Comparison of ENCODE assay signal across 20 cellular contexts in genomic region chr18:26004827-26005226, GRCh38.
DNase-seq lines count a peak whose midpoint lies in the region; ATAC-seq, FAIRE-seq and TF ChIP-seq lines count a peak whose summit lies in the region.
"Had no signal": no experiment of that assay in that cellular context is flagged by ENCODE, and none has a peak within 500 bp of the region (broad histone marks: within the 10 kb centered on the region; RNA-seq: fewer than 3 reads in every experiment).

No MANE protein-coding gene starts in this region.

- H3K23ac ChIP-seq in trophoblast cell (ENCODE audit: low read length), result no peak overlapping the region

- H2BK5ac ChIP-seq in trophoblast cell (ENCODE audit: low read depth, low read length, poor library complexity), result no peak overlapping the region

- in situ Hi-C loops in GM12878 (cut with MboI), result no loop called here

- H3K9ac ChIP-seq in GM12878 (ENCODE audit: control insufficient read depth, insufficient read depth, low read length) (no peak overlapping the region), trophoblast cell (ENCODE audit: low read length) (no peak overlapping the region)

- H2BK12ac ChIP-seq in trophoblast cell (ENCODE audit: low read length), result no peak overlapping the region

- H3K18ac ChIP-seq in trophoblast cell (ENCODE audit: low read length), result no peak overlapping the region

- H2AFZ ChIP-seq in GM12878 (ENCODE audit: control insufficient read depth, low read depth, low read length) (no peak overlapping the region), trophoblast cell (ENCODE audit: insufficient read depth, low read length, poor library complexity) (no peak overlapping the region)

- no peak for ATAC-seq in GM12878
- ATAC-seq: SK-N-SH treated with all-trans-retinoic acid at 6 μM for 48 hours had no signal

- no peak overlapping the region for H4K8ac ChIP-seq in trophoblast cell (ENCODE audit: low read depth, low read length)

- TF ChIP-seq EP300 in GM12878 (IDR thresholded peaks at IDR 0.05; ENCODE audit: borderline replicate concordance in 1 of 2, control insufficient read depth in 1 of 2, low read depth in 2 of 2, low read length in 2 of 2), result no peak

- H3K4ac ChIP-seq in trophoblast cell (ENCODE audit: low read depth, low read length), result no peak overlapping the region

- H3K4me1 ChIP-seq in GM12878 (ENCODE audit: control insufficient read depth, insufficient read depth, low read length) (no peaks in the 10 kb centered on the region), trophoblast cell (ENCODE audit: control insufficient read depth in 1 of 2, insufficient read depth in 2 of 2, low read length in 2 of 2) (no peaks in the 10 kb centered on the region)
- H3K4me1 ChIP-seq: Caco-2, Peyer's patch had no signal

- H3K14ac ChIP-seq in trophoblast cell (ENCODE audit: low read length), result no peak overlapping the region

- H4K20me1 ChIP-seq in GM12878 (ENCODE audit: control insufficient read depth, insufficient read depth), result no peaks in the 10 kb centered on the region

- no peak for TF ChIP-seq RAD21 in GM12878 (IDR thresholded peaks at IDR 0.05; ENCODE audit: insufficient read depth, low read depth, low read length)

- CTCF ChIA-PET in GM12878 (lab: Yijun Ruan, JAX), result interaction anchor here (0.6 to 1.3 kb wide), 3 partner anchors 9 to 376 kb away, joined by 3 to 4 read pairs (median 4); no protein-coding TSS in a partner anchor

- no peaks in the 10 kb centered on the region for H3K36me3 ChIP-seq in GM12878 (ENCODE audit: control insufficient read depth in 2 of 2, insufficient read depth in 2 of 2, low read length in 1 of 2)
- H3K36me3 ChIP-seq in trophoblast cell (ENCODE audit: control insufficient read depth in 1 of 2, insufficient read depth in 2 of 2, low read length in 2 of 2), result peaks cover 0 to 2% of the 10 kb centered on the region in 2 experiments
- H3K36me3 ChIP-seq: Peyer's patch had no signal

- H3K27me3 ChIP-seq in GM12878 (replicated peaks in 1 of 2; ENCODE audit: control insufficient read depth in 2 of 2, insufficient read depth in 2 of 2, low read length in 1 of 2), result no peaks in the 10 kb centered on the region
- no peaks in the 10 kb centered on the region for H3K27me3 ChIP-seq in trophoblast cell (ENCODE audit: insufficient read depth, low read length)
- H3K27me3 ChIP-seq: Peyer's patch had no signal

- H3K4me2 ChIP-seq in GM12878 (ENCODE audit: control insufficient read depth, insufficient read depth), result no peak overlapping the region
- H3K4me2 ChIP-seq in trophoblast cell (ENCODE audit: low read length), result no peak overlapping the region

- H2BK120ac ChIP-seq in trophoblast cell (ENCODE audit: insufficient read depth, low read length, poor library complexity), result no peak overlapping the region

- BruUV-seq in GM12878 (replicated peaks; lab: Mats Ljungman, UMichigan), result no TSS peak

- intact Hi-C loops in GM12878 (cut with micrococcal nuclease; ENCODE audit: unreplicated experiment), result no loop called here

- DNase-seq in NCI-H345 (lab: John Stamatoyannopoulos, UW) (peak; percentile 3), NCI-H345 treated with DMSO at 0.1 percent for 48 hours (lab: John Stamatoyannopoulos, UW; ENCODE audit: unreplicated experiment) (no peak), LHCN-M2 (ENCODE audit: low read depth) (peak; percentile 26), GM12878 (ENCODE audit: low read depth, low spot score) (no peak), renal cortical epithelial cell (ENCODE audit: low read depth) (peak; percentile 74), NCI-H2107 treated with DMSO at 0.1 percent for 48 hours (lab: John Stamatoyannopoulos, UW; ENCODE audit: unreplicated experiment) (no peak), trophoblast cell (no peak)
- no peak for DNase-seq in activated T-cell treated with anti-CD3 and anti-CD28 coated beads, Interleukin-2, amount 50 U/mL, for 48 hours
- DNase-seq: Caco-2, DMS53, H9, NCI-H1417 treated with DMSO at 0.1 percent for 48 hours, NCI-H2029, NCI-H446 treated with DMSO at 0.1 percent for 48 hours, NCI-H82, Peyer's patch, SHP77 had no signal

- no peak for TF ChIP-seq POLR2A in GM12878 (IDR thresholded peaks at IDR 0.05; ENCODE audit: low read depth, low read length)

- H3K79me2 ChIP-seq in GM12878 (ENCODE audit: control insufficient read depth, insufficient read depth, low read length) (no peaks in the 10 kb centered on the region), trophoblast cell (ENCODE audit: control insufficient read depth, insufficient read depth, low read length, poor library complexity) (no peaks in the 10 kb centered on the region)

- TF ChIP-seq CTCF in GM12878 (IDR thresholded peaks at IDR 0.05 in 2 of 3, conservative IDR thresholded peaks at IDR 0.05 in 1 of 3; ENCODE audit: control insufficient read depth in 2 of 3, extremely low read depth in 1 of 3, insufficient read depth in 1 of 3, low read depth in 3 of 3, low read length in 3 of 3), result no peak

- H3K9me3 ChIP-seq in GM12878 (replicated peaks; ENCODE audit: control insufficient read depth, insufficient read depth, low read length) (no peaks in the 10 kb centered on the region), trophoblast cell (ENCODE audit: insufficient read depth, low read depth, low read length) (no peaks in the 10 kb centered on the region)
- H3K9me3 ChIP-seq: Caco-2, Peyer's patch had no signal

- 93% methylated on average over 13 of the region's 13 CpGs for WGBS in GM12878 (ENCODE audit: insufficient coverage, insufficient replicate concordance, low lambda C conversion rate, missing lambda C conversion rate)
- WGBS in trophoblast cell (ENCODE audit: extremely low coverage, insufficient coverage, insufficient read length), result no CpG with 5 or more reads among the region's 13 CpGs

- RAD21 ChIA-PET in GM12878 (lab: Charles Lee; ENCODE audit: unreplicated experiment), result interaction anchor here (1.0 kb wide), 1 partner anchor 83 kb away, joined by 4 read pairs; no protein-coding TSS in a partner anchor

- no peak overlapping the region for H3K27ac ChIP-seq in GM12878 (ENCODE audit: control insufficient read depth, insufficient read depth)
- H3K27ac ChIP-seq in trophoblast cell (ENCODE audit: low read depth, low read length), result no peak overlapping the region
- H3K27ac ChIP-seq: C4-2B, Peyer's patch had no signal

- SMC1A ChIA-PET in GM12878 (lab: Charles Lee; ENCODE audit: uncharacterized antibody, unreplicated experiment), result interaction anchor here (1.2 to 1.3 kb wide), 2 partner anchors 9 to 23 kb away, joined by 4 to 5 read pairs; no protein-coding TSS in a partner anchor

- H3K4me3 ChIP-seq in GM12878, result no peak overlapping the region
- H3K4me3 ChIP-seq in trophoblast cell (ENCODE audit: low read depth, low read length), result no peak overlapping the region
- H3K4me3 ChIP-seq: Peyer's patch had no signal

- POLR2A ChIA-PET in GM12878 (lab: Charles Lee), result interaction anchor here (1.1 kb wide), 1 partner anchor 13 kb away, joined by 3 read pairs; no protein-coding TSS in a partner anchor

- H4K91ac ChIP-seq in trophoblast cell (ENCODE audit: low read depth, low read length), result no peak overlapping the region

- no peak for FAIRE-seq in GM12878 (lab: Jason Lieb, UNC)
- FAIRE-seq: A204.1 had no signal

- H4K12ac ChIP-seq in trophoblast cell (ENCODE audit: low read depth, low read length), result no peak overlapping the region

- no peaks in the 10 kb centered on the region for H3K79me1 ChIP-seq in trophoblast cell (ENCODE audit: low read length)

- no peak overlapping the region for H2AK5ac ChIP-seq in trophoblast cell (ENCODE audit: low read length)

TF ChIP-seq in GM12878, 131 proteins besides CTCF, POLR2A, EP300 and RAD21:
- no peak for TF ChIP-seq TAF1 (IDR thresholded peaks at IDR 0.05; ENCODE audit: borderline replicate concordance, low read depth, low read length)
- 0 out of 2 replicates have a peak, but pooled peaks have one; percentile 21 for TF ChIP-seq POLR2AphosphoS5 (IDR thresholded peaks at IDR 0.05; ENCODE audit: low read length)

Comparison
In these comparisons a context has a peak if more than half of its experiments do, and no peak if none do; other contexts are left out.
1. DNase-seq: peak in NCI-H345 (single experiment), LHCN-M2 (single experiment) and renal cortical epithelial cell (single experiment); none in NCI-H345 treated with DMSO at 0.1 percent for 48 hours (single experiment), GM12878 (single experiment), NCI-H2107 treated with DMSO at 0.1 percent for 48 hours (single experiment), activated T-cell treated with anti-CD3 and anti-CD28 coated beads, Interleukin-2, amount 50 U/mL, for 48 hours (0 of 2) and trophoblast cell (0 of 2).